ENCODE assay signal across 19 cellular contexts in genomic region chr5:108046955-108047670, GRCh38.
DNase-seq lines count a peak whose midpoint lies in the region; ATAC-seq and TF ChIP-seq lines count a peak whose summit lies in the region.
"Had no signal": no experiment of that assay in that cellular context is flagged by ENCODE, and none has a peak within 500 bp of the region (broad histone marks: within the 10 kb centered on the region; RNA-seq: fewer than 3 reads in every experiment).

No MANE protein-coding gene starts in this region.

- ATAC-seq in WTC11 (peak; percentile 96), natural killer cell (no peak), HG03432 (IDR thresholded peaks at IDR 0.05; ENCODE audit: unreplicated experiment) (no peak)
- ATAC-seq: GM12878 had no signal

- H3K4me3 Mint-ChIP-seq in WTC11, result no peak overlapping the region
- H3K4me3 Mint-ChIP-seq in neural crest cell, result no peak overlapping the region
- H3K4me3 Mint-ChIP-seq in natural killer cell, result no peak overlapping the region
- H3K4me3 Mint-ChIP-seq: B cell; CD4-positive, alpha-beta T cell had no signal

- CTCF ChIA-PET in WTC11 (lab: Charles Lee), result interaction anchor here (1.1 to 1.2 kb wide), 2 partner anchors 74 to 214 kb away, joined by 3 read pairs; no protein-coding TSS in a partner anchor

- POLR2A ChIA-PET in WTC11 (lab: Charles Lee), result no interaction called here

- H3K27me3 Mint-ChIP-seq in WTC11 (ENCODE audit: low read depth), result no peaks in the 10 kb centered on the region
- peaks cover 2% of the 10 kb centered on the region for H3K27me3 Mint-ChIP-seq in neural crest cell (ENCODE audit: low read depth)
- H3K27me3 Mint-ChIP-seq in natural killer cell (ENCODE audit: low read depth in 2 of 2), result no peaks in the 10 kb centered on the region
- H3K27me3 Mint-ChIP-seq: B cell; CD4-positive, alpha-beta T cell had no signal

- TF ChIP-seq CTCF in WTC11 (IDR thresholded peaks at IDR 0.05) (no peak), neural crest cell (conservative IDR thresholded peaks at IDR 0.05) (no peak), natural killer cell (IDR thresholded peaks at IDR 0.05) (no peak)

- H3K4me1 Mint-ChIP-seq in WTC11, result peaks cover 6% of the 10 kb centered on the region
- H3K4me1 Mint-ChIP-seq in neural crest cell, result no peaks in the 10 kb centered on the region
- H3K4me1 Mint-ChIP-seq in natural killer cell, result peaks cover 0 to 18% of the 10 kb centered on the region in 2 donors
- H3K4me1 Mint-ChIP-seq: B cell had no signal

- intact Hi-C loops in natural killer cell (cut with micrococcal nuclease), result no loop called here

- DNase-seq in EH (ENCODE audit: low read depth), result peak; percentile 37
- peak; percentile 93 to 98 for DNase-seq in NCI-H524 (lab: John Stamatoyannopoulos, UW)
- peak; percentile 11 for DNase-seq in WTC11 (ENCODE audit: low spot score)
- no peak for DNase-seq in neural crest cell (ENCODE audit: low read depth, low spot score)
- no peak for DNase-seq in natural killer cell
- DNase-seq in putamen (ENCODE audit: low spot score), result no peak
- DNase-seq: CD4-positive, alpha-beta T cell; DMS79; GDM1; Karpas-422; MG63; NCI-H1105; NCI-H187; NCI-H226; NCI-H748 treated with DMSO at 0.1 percent for 48 hours; PC-9 had no signal

- H3K36me3 Mint-ChIP-seq in WTC11 (peaks cover 24% of the 10 kb centered on the region), neural crest cell (ENCODE audit: low read depth) (peaks cover 37% of the 10 kb centered on the region), natural killer cell (peaks cover 32% of the 10 kb centered on the region)

- H3K27ac Mint-ChIP-seq in WTC11 (no peak overlapping the region; the same call in 1 of the 2 replicates), neural crest cell (ENCODE audit: unreplicated experiment) (peak overlapping the region; percentile 30), natural killer cell (no peak overlapping the region)
- H3K27ac Mint-ChIP-seq: B cell; CD4-positive, alpha-beta T cell had no signal

- H3K9me3 Mint-ChIP-seq in WTC11 (peaks cover 38% of the 10 kb centered on the region), neural crest cell (peaks cover 22% of the 10 kb centered on the region), natural killer cell (peaks cover 9 to 18% of the 10 kb centered on the region in 2 donors)

TF ChIP-seq in WTC11, 78 proteins besides CTCF, POLR2A, EP300 and RAD21:
- TF ChIP-seq NR3C1 (CRISPR knock-in tag; conservative IDR thresholded peaks at IDR 0.05; ENCODE audit: low read depth) (no peak), ZMAT4 (CRISPR knock-in tag; IDR thresholded peaks at IDR 0.05) (no peak), ZNF281 (CRISPR knock-in tag; IDR thresholded peaks at IDR 0.05) (no peak), ATF1 (CRISPR knock-in tag; IDR thresholded peaks at IDR 0.05) (no peak), PREB (CRISPR knock-in tag; IDR thresholded peaks at IDR 0.05; ENCODE audit: borderline replicate concordance) (no peak), E2F1 (CRISPR knock-in tag; IDR thresholded peaks at IDR 0.05) (no peak), TP53 (CRISPR knock-in tag; IDR thresholded peaks at IDR 0.05) (no peak), FOXK1 (CRISPR knock-in tag; IDR thresholded peaks at IDR 0.05) (no peak), CDX4 (CRISPR knock-in tag; IDR thresholded peaks at IDR 0.05; ENCODE audit: borderline replicate concordance) (no peak)

Comparison
In these comparisons a context has a peak if more than half of its experiments do, and no peak if none do; other contexts are left out.
1. DNase-seq: peak in EH (single experiment), NCI-H524 (2 of 2) and WTC11 (single experiment); none in neural crest cell (single experiment), natural killer cell (single experiment) and putamen (single experiment).